Comparison of ENCODE assay signal across 29 cellular contexts in the genomic region with DNA sequence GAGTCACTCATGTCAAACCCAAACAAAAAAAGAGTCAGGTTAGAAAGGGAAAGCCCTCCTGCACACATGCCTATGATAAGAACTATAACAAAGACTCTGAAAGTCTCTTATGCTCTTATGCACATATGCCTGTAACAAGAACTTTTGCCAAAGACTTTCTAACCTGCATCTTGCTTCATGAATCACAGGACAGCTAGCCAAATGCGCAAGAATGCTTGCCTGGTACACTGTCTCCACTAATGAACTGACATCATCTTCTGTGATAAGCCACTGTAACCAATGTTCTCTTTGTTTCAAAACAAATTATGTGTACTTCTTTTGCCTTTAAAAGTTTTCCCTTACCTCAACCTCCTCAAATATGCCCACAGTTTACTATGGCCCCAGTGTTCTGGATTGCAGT.
"Had no signal": no experiment of that assay in that cellular context is flagged by ENCODE, and none has a peak within 500 bp of the region (broad histone marks: within the 10 kb centered on the region; RNA-seq: fewer than 3 reads in every experiment).

No MANE protein-coding gene starts in this region.

- H3K79me2 ChIP-seq: parathyroid adenoma had no signal

- ATAC-seq: activated CD8-positive, alpha-beta T cell treated with anti-CD3 and anti-CD28 coated beads for 36 hours; activated naive CD4-positive, alpha-beta T cell treated with anti-CD3 and anti-CD28 coated beads, Interleukin-2, amount 50 U/mL, for 72 hours; activated T-cell treated with anti-CD3 and anti-CD28 coated beads, Interleukin-2, amount 50 U/mL, for 4 hours; activated T-helper 17 cell treated with anti-CD3 and anti-CD28 coated beads, Interleukin-2, amount 50 U/mL, for 72 hours; foreskin keratinocyte; heart right ventricle; left lobe of liver; lower lobe of right lung; naive thymus-derived CD8-positive, alpha-beta T cell; right cardiac atrium; T-helper 17 cell had no signal

- H2AFZ ChIP-seq: neural progenitor cell, parathyroid adenoma had no signal

- H3K4me1 ChIP-seq: colonic mucosa, foreskin keratinocyte, heart right ventricle, lower lobe of right lung, neural progenitor cell, spleen, tibial nerve had no signal

- H3K36me3 ChIP-seq: brain microvascular endothelial cell, colonic mucosa, heart right ventricle, lower lobe of right lung, neural progenitor cell, spleen, tibial nerve had no signal

- DNase-seq: activated CD4-positive, alpha-beta T cell treated with anti-CD3 and anti-CD28 coated beads for 1 hour; activated CD4-positive, alpha-beta T cell treated with anti-CD3 and anti-CD28 coated beads, Interleukin-2, amount 50 U/mL, for 1 hour; activated CD8-positive, alpha-beta T cell treated with anti-CD3 and anti-CD28 coated beads for 36 hours; activated gamma-delta T cell treated with Interleukin-2 at 50 U/mL for 16 hours; activated T-cell treated with anti-CD3 and anti-CD28 coated beads, Interleukin-2, amount 50 U/mL, for 4 hours; aorta; brain microvascular endothelial cell; central memory CD4-positive, alpha-beta T cell; colonic mucosa; effector memory CD4-positive, alpha-beta T cell; erythroblast; foreskin keratinocyte; heart right ventricle; kidney glomerular epithelial cell; lower lobe of right lung; mesenchymal stem cell; naive thymus-derived CD8-positive, alpha-beta T cell; occipital lobe; right cardiac atrium; spleen; stimulated activated naive CD4-positive, alpha-beta T cell treated with Interleukin-2 at 50 U/mL for 16 hours; T-helper 17 cell; T1000 had no signal

- H3K4me1 Mint-ChIP-seq: activated T-helper 17 cell treated with anti-CD3 and anti-CD28 coated beads, Interleukin-2, amount 50 U/mL, for 72 hours; naive thymus-derived CD8-positive, alpha-beta T cell; neural progenitor cell; T-helper 17 cell had no signal

- H3K9me3 Mint-ChIP-seq: activated CD8-positive, alpha-beta T cell treated with anti-CD3 and anti-CD28 coated beads for 36 hours; activated T-helper 17 cell treated with anti-CD3 and anti-CD28 coated beads, Interleukin-2, amount 50 U/mL, for 72 hours; neural progenitor cell had no signal

- H3K9me3 ChIP-seq: colonic mucosa, heart right ventricle, lower lobe of right lung, spleen had no signal

- H3K27ac ChIP-seq: brain microvascular endothelial cell, colonic mucosa, foreskin keratinocyte, heart right ventricle, lower lobe of right lung, neural progenitor cell, parathyroid adenoma, spleen, tibial nerve had no signal

- H3K4me3 ChIP-seq: colonic mucosa, heart right ventricle, lower lobe of right lung, neural progenitor cell, spleen, tibial nerve had no signal

- H3K36me3 Mint-ChIP-seq: neural progenitor cell had no signal

- H3K27me3 ChIP-seq: brain microvascular endothelial cell, colonic mucosa had no signal

- H3K9ac ChIP-seq: neural progenitor cell, parathyroid adenoma had no signal

- H3K4me3 Mint-ChIP-seq: activated CD8-positive, alpha-beta T cell treated with anti-CD3 and anti-CD28 coated beads for 36 hours; activated T-cell treated with anti-CD3 and anti-CD28 coated beads, Interleukin-2, amount 50 U/mL, for 4 hours; activated T-helper 17 cell treated with anti-CD3 and anti-CD28 coated beads, Interleukin-2, amount 50 U/mL, for 72 hours; naive thymus-derived CD8-positive, alpha-beta T cell; neural progenitor cell; T-helper 17 cell had no signal

- H3K4me2 ChIP-seq: neural progenitor cell had no signal

- H3K27ac Mint-ChIP-seq: activated CD8-positive, alpha-beta T cell treated with anti-CD3 and anti-CD28 coated beads for 36 hours; activated naive CD4-positive, alpha-beta T cell treated with anti-CD3 and anti-CD28 coated beads, Interleukin-2, amount 50 U/mL, for 72 hours; activated T-helper 17 cell treated with anti-CD3 and anti-CD28 coated beads, Interleukin-2, amount 50 U/mL, for 72 hours; naive thymus-derived CD8-positive, alpha-beta T cell; neural progenitor cell; T-helper 17 cell had no signal
